ENCODE assay signal across 17 cellular contexts in genomic region chr3:107756649-107757048, GRCh38.
"Had no signal": no experiment of that assay in that cellular context is flagged by ENCODE, and none has a peak within 500 bp of the region (broad histone marks: within the 10 kb centered on the region; RNA-seq: fewer than 3 reads in every experiment).

No MANE protein-coding gene starts in this region.

- H2AFZ ChIP-seq: parathyroid adenoma had no signal

- H3K27ac ChIP-seq: adrenal gland, body of pancreas, epithelial cell of prostate, gastroesophageal sphincter, heart right ventricle, lower lobe of right lung, parathyroid adenoma, sigmoid colon, spleen, upper lobe of right lung, VCaP had no signal

- H3K9me3 ChIP-seq: adrenal gland, body of pancreas, gastroesophageal sphincter, heart right ventricle, lower lobe of right lung, sigmoid colon, spleen, upper lobe of right lung had no signal

- DNase-seq: activated CD4-positive, alpha-beta T cell treated with anti-CD3 and anti-CD28 coated beads for 1 hour; activated gamma-delta T cell; adrenal gland; body of pancreas; endodermal cell; heart right ventricle; lower lobe of right lung; sigmoid colon; spleen; stimulated activated CD4-positive, alpha-beta T cell treated with anti-CD3 and anti-CD28 coated beads, Interleukin-4, amount 100 ng/mL, for 4 hours; T-helper 17 cell; upper lobe of right lung had no signal

- H3K27me3 ChIP-seq: adrenal gland, body of pancreas, gastroesophageal sphincter, heart right ventricle, sigmoid colon, spleen, upper lobe of right lung had no signal

- H3K36me3 ChIP-seq: adrenal gland had no signal

- H3K4me3 ChIP-seq: adrenal gland, body of pancreas, gastroesophageal sphincter, heart right ventricle, lower lobe of right lung, sigmoid colon, spleen, upper lobe of right lung had no signal

- H3K9ac ChIP-seq: parathyroid adenoma had no signal

- ATAC-seq: body of pancreas; gastroesophageal sphincter; heart right ventricle; lower lobe of right lung; stimulated activated memory B cell treated with anti-CD40 and anti-IgM and Interleukin-4, amounts not matched to agents 10 μg/mL and 1 μg/mL and 100 μg/mL, for 72 hours; T-helper 17 cell; upper lobe of right lung had no signal

- H3K4me1 ChIP-seq: lower lobe of right lung, parathyroid adenoma, sigmoid colon, upper lobe of right lung had no signal
